21 cellular contexts compared by ENCODE assay signal in the genomic region with DNA sequence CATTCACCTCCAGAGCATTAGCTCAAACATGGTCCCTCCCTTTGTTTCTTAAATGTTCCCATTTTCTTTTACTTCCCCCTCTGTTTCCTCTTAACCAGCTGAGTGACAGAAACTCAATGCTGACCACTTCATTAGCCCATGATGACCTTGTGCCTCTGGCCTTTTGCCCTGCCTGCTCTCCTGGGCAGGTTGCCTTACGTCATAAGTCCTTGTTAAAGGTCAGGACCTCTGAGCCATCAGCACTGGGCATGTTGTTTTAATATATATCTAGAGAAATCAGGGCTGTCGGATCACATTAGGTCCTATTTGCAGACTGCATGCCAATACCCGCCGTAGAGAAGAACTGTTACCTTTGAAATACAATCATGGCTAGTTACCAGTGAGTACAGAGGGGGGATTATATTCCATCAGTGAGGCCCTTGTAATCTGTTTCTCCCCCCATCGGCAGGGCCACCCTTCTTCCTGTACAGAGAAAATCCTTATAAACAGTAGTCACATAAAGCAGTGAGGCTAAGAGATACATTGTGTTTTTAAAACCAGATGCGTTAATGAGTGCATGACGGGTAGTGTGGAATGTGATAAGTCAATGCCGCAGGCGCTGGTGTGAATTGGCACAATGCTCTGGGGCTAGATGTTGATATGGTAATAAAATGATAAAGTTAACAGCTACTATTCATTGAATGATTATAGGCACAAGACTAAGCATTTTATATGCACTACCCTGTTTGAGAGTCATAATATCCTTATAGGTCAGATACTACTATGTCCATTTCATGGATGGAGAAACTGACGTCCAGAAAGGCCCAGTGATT.
A peak's percentile ranks its signal among the peaks of the same experiment; 100 is the strongest.
DNase-seq lines count a peak whose midpoint lies in the region; ATAC-seq and TF ChIP-seq lines count a peak whose summit lies in the region.
"Had no signal": no experiment of that assay in that cellular context is flagged by ENCODE, and none has a peak within 500 bp of the region (broad histone marks: within the 10 kb centered on the region; RNA-seq: fewer than 3 reads in every experiment).

No MANE protein-coding gene starts in this region.

- H3K4me3 ChIP-seq in left ventricle myocardium inferior (no peak overlapping the region), mucosa of descending colon (no peak overlapping the region), aorta (ENCODE audit: low read length in 2 of 2) (no peak overlapping the region), gastroesophageal sphincter (no peak overlapping the region)
- H3K4me3 ChIP-seq: GM23338, HAP-1, SJCRH30 had no signal

- TF ChIP-seq EP300 in gastroesophageal sphincter (IDR thresholded peaks at IDR 0.05): no peak

- no peak for TF ChIP-seq CTCF in left ventricle myocardium inferior (IDR thresholded peaks at IDR 0.05; ENCODE audit: borderline replicate concordance)
- TF ChIP-seq CTCF in mucosa of descending colon (IDR thresholded peaks at IDR 0.05): no peak
- no peak for TF ChIP-seq CTCF in gastroesophageal sphincter (IDR thresholded peaks at IDR 0.05)

- ATAC-seq in Right ventricle myocardium inferior: no peak
- ATAC-seq in mucosa of descending colon: peak; percentile 66
- no peak for ATAC-seq in aorta (ENCODE audit: low FRiP score)
- ATAC-seq in gastroesophageal sphincter: no peak
- ATAC-seq in HG02610 (IDR thresholded peaks at IDR 0.05; ENCODE audit: unreplicated experiment): no peak
- ATAC-seq: GM23338, Panc1 had no signal

- H3K27ac ChIP-seq in left ventricle myocardium inferior (replicated peaks): peak overlapping the region; percentile 76
- peak overlapping the region; percentile 23 to 51 for H3K27ac ChIP-seq in aorta (ENCODE audit: low read depth in 1 of 2, low read length in 2 of 2)
- no peak overlapping the region for H3K27ac ChIP-seq in gastroesophageal sphincter
- H3K27ac ChIP-seq: SJCRH30 had no signal

- WGBS in aorta, 2 donors: 74 to 79% methylated on average over 10 of the region's 10 CpGs
- 70 to 74% methylated on average over 7 of the region's 10 CpGs for WGBS in gastroesophageal sphincter (ENCODE audit: low coverage in 1 of 2), 2 donors

- intact Hi-C loops in left ventricle myocardium inferior (cut with micrococcal nuclease): no loop called here
- intact Hi-C loops in Right ventricle myocardium inferior (cut with DNase I): no loop called here
- intact Hi-C loops in mucosa of descending colon (cut with DNase I, micrococcal nuclease): no loop called here
- intact Hi-C loops in aorta (cut with DNase I): loop anchor here in 1 of 2 donors (5.0 kb wide), 1 partner anchor 50 kb away; no protein-coding TSS in a partner anchor

- peaks cover 14% of the 10 kb centered on the region for H3K4me1 ChIP-seq in left ventricle myocardium inferior
- peaks cover 9% of the 10 kb centered on the region for H3K4me1 ChIP-seq in mucosa of descending colon (ENCODE audit: low read depth)
- H3K4me1 ChIP-seq in aorta (ENCODE audit: control insufficient read depth in 1 of 2, insufficient read depth in 2 of 2, low read length in 2 of 2): no peaks in the 10 kb centered on the region
- no peaks in the 10 kb centered on the region for H3K4me1 ChIP-seq in gastroesophageal sphincter
- H3K4me1 ChIP-seq: HAP-1, SJCRH30 had no signal

- H3K9me3 ChIP-seq in left ventricle myocardium inferior (replicated peaks): no peaks in the 10 kb centered on the region
- H3K9me3 ChIP-seq in mucosa of descending colon: no peaks in the 10 kb centered on the region
- H3K9me3 ChIP-seq in aorta (ENCODE audit: control insufficient read depth, low read length): no peaks in the 10 kb centered on the region
- H3K9me3 ChIP-seq in gastroesophageal sphincter: no peaks in the 10 kb centered on the region
- H3K9me3 ChIP-seq: HAP-1, SJCRH30 had no signal

- TF ChIP-seq POLR2A in gastroesophageal sphincter (IDR thresholded peaks at IDR 0.05): no peak

- peaks cover 3% of the 10 kb centered on the region for H3K27me3 ChIP-seq in left ventricle myocardium inferior (ENCODE audit: low read depth)
- H3K27me3 ChIP-seq in aorta (ENCODE audit: control insufficient read depth in 1 of 2, insufficient read depth in 2 of 2, low read length in 1 of 2): no peaks in the 10 kb centered on the region
- H3K27me3 ChIP-seq in gastroesophageal sphincter: peaks cover 19% of the 10 kb centered on the region
- H3K27me3 ChIP-seq: SJCRH30 had no signal

- no peak for DNase-seq in left ventricle myocardium inferior
- DNase-seq in Right ventricle myocardium inferior (ENCODE audit: missing footprints): no peak
- peak; percentile 68 for DNase-seq in foreskin melanocyte
- peak in 2 of 3 donors; percentile 44 to 49 for DNase-seq in mucosa of descending colon
- DNase-seq in aorta: no peak
- DNase-seq in SW 1271 (lab: John Stamatoyannopoulos, UW): no peak
- DNase-seq: 8988T, DMS79 treated with DMSO at 0.1 percent for 48 hours, Kasumi-1, NCI-H1417, NCI-H1694 treated with DMSO at 0.1 percent for 48 hours, NCI-H2081 treated with DMSO at 0.1 percent for 48 hours, NCI-H2171 treated with DMSO at 0.1 percent for 48 hours, NCI-H524 treated with DMSO at 0.1 percent for 48 hours, NCI-H82, SJCRH30 had no signal

- H3K36me3 ChIP-seq in left ventricle myocardium inferior (no peaks in the 10 kb centered on the region), mucosa of descending colon (ENCODE audit: low read depth) (no peaks in the 10 kb centered on the region), aorta (ENCODE audit: control insufficient read depth in 1 of 2, insufficient read depth in 2 of 2, low read length in 1 of 2) (no peaks in the 10 kb centered on the region), gastroesophageal sphincter (no peaks in the 10 kb centered on the region)
- H3K36me3 ChIP-seq: HAP-1, SJCRH30 had no signal

Comparison
In these comparisons a context has a peak if more than half of its experiments do, and no peak if none do; other contexts are left out.
1. DNase-seq: peak in foreskin melanocyte (single experiment) and mucosa of descending colon (2 of 3); none in left ventricle myocardium inferior (single experiment), Right ventricle myocardium inferior (single experiment), aorta (0 of 2) and SW 1271 (0 of 2).
2. H3K27ac ChIP-seq: peak in left ventricle myocardium inferior (single experiment) and aorta (2 of 2); none in gastroesophageal sphincter (0 of 4).